21 cellular contexts compared by ENCODE assay signal in the genomic region with DNA sequence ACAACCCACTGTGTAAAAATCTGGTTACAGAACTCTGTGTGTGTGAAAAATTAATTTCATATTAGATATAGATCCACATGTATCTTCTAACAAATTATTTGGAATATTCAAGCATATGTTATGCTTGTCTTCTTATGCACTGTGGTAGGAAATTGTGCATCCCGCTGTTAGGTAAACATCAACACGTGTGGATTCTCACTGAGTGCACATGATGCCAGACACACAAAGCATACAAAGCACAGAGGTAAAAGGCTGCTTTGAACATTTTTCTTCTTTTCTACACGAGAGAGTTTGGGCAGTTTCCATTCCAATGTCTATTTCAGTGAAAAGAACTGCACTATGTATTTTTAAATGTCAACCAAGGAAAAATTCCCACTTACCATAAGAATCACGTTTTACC.
"Had no signal": no experiment of that assay in that cellular context is flagged by ENCODE, and none has a peak within 500 bp of the region (broad histone marks: within the 10 kb centered on the region; RNA-seq: fewer than 3 reads in every experiment).

No MANE protein-coding gene starts in this region.

- H3K27ac ChIP-seq: ascending aorta, prostate gland, right atrium auricular region, skin epidermis, stomach, thoracic aorta, upper lobe of left lung had no signal

- H3K27me3 ChIP-seq: ascending aorta, right atrium auricular region, stomach, upper lobe of left lung had no signal

- H3K4me1 Mint-ChIP-seq: activated naive CD4-positive, alpha-beta T cell treated with anti-CD3 and anti-CD28 coated beads, Interleukin-2, amount 50 U/mL, for 24 hours; memory B cell; stimulated activated effector memory CD8-positive, alpha-beta T cell treated with anti-CD3 and anti-CD28 coated beads, Interleukin-12 subunit alpha, Interleukin-12 subunit beta, amount 100 ng/mL, for 72 hours had no signal

- H3K4me3 Mint-ChIP-seq: activated naive CD4-positive, alpha-beta T cell treated with anti-CD3 and anti-CD28 coated beads, Interleukin-2, amount 50 U/mL, for 24 hours; activated T-cell treated with anti-CD3 and anti-CD28 coated beads, Interleukin-2, amount 50 U/mL, for 72 hours; dendritic cell treated with granulocyte-macrophage colony-stimulating factor and Interleukin-4, amounts not matched to agents 40 ng/mL and 50 ng/mL, for 4 days; memory B cell; stimulated activated effector memory CD8-positive, alpha-beta T cell treated with anti-CD3 and anti-CD28 coated beads, Interleukin-12 subunit alpha, Interleukin-12 subunit beta, amount 100 ng/mL, for 72 hours had no signal

- H3K4me3 ChIP-seq: ascending aorta, prostate gland, right atrium auricular region, skin epidermis, stomach, thoracic aorta, upper lobe of left lung had no signal

- H3K36me3 ChIP-seq: ascending aorta, prostate gland, right atrium auricular region, stomach, thoracic aorta, upper lobe of left lung had no signal

- H3K27me3 Mint-ChIP-seq: activated naive CD4-positive, alpha-beta T cell treated with anti-CD3 and anti-CD28 coated beads, Interleukin-2, amount 50 U/mL, for 24 hours; dendritic cell treated with granulocyte-macrophage colony-stimulating factor and Interleukin-4, amounts not matched to agents 40 ng/mL and 50 ng/mL, for 4 days; memory B cell had no signal

- FAIRE-seq: bronchial epithelial cell had no signal

- ATAC-seq: activated T-cell treated with anti-CD3 and anti-CD28 coated beads, Interleukin-2, amount 50 U/mL, for 72 hours; esophagus mucosa; stimulated activated effector memory CD8-positive, alpha-beta T cell treated with anti-CD3 and anti-CD28 coated beads, Interleukin-12 subunit alpha, Interleukin-12 subunit beta, amount 100 ng/mL, for 72 hours had no signal

- DNase-seq: activated CD4-positive, CD25-positive, alpha-beta regulatory T cell treated with anti-CD3 and anti-CD28 coated beads, Interleukin-2, amount 50 U/mL, for 72 hours; activated CD8-positive, alpha-beta memory T cell treated with anti-CD3 and anti-CD28 coated beads for 24 hours; activated CD8-positive, alpha-beta memory T cell treated with anti-CD3 and anti-CD28 coated beads, Interleukin-2, amount 50 U/mL, for 48 hours; activated gamma-delta T cell; activated T-cell treated with anti-CD3 and anti-CD28 coated beads, Interleukin-2, amount 50 U/mL, for 72 hours; effector CD8-positive, alpha-beta T cell; stimulated activated CD4-positive, alpha-beta T cell treated with anti-CD3 and anti-CD28 coated beads, Interleukin-4, amount 100 ng/mL, for 24 hours; stomach; T1000; upper lobe of left lung had no signal

- H3K36me3 Mint-ChIP-seq: activated naive CD4-positive, alpha-beta T cell treated with anti-CD3 and anti-CD28 coated beads, Interleukin-2, amount 50 U/mL, for 24 hours; memory B cell; stimulated activated effector memory CD8-positive, alpha-beta T cell treated with anti-CD3 and anti-CD28 coated beads, Interleukin-12 subunit alpha, Interleukin-12 subunit beta, amount 100 ng/mL, for 72 hours had no signal

- H3K27ac Mint-ChIP-seq: activated naive CD4-positive, alpha-beta T cell treated with anti-CD3 and anti-CD28 coated beads, Interleukin-2, amount 50 U/mL, for 24 hours; activated T-cell treated with anti-CD3 and anti-CD28 coated beads, Interleukin-2, amount 50 U/mL, for 72 hours; dendritic cell treated with granulocyte-macrophage colony-stimulating factor and Interleukin-4, amounts not matched to agents 40 ng/mL and 50 ng/mL, for 4 days; memory B cell; stimulated activated effector memory CD8-positive, alpha-beta T cell treated with anti-CD3 and anti-CD28 coated beads, Interleukin-12 subunit alpha, Interleukin-12 subunit beta, amount 100 ng/mL, for 72 hours had no signal

- H3K9me3 ChIP-seq: ascending aorta, prostate gland, right atrium auricular region, stomach, thoracic aorta, upper lobe of left lung had no signal

- H3K4me1 ChIP-seq: ascending aorta, prostate gland, right atrium auricular region, stomach, upper lobe of left lung had no signal
